ENCODE assay signal across 14 cellular contexts in the genomic region with DNA sequence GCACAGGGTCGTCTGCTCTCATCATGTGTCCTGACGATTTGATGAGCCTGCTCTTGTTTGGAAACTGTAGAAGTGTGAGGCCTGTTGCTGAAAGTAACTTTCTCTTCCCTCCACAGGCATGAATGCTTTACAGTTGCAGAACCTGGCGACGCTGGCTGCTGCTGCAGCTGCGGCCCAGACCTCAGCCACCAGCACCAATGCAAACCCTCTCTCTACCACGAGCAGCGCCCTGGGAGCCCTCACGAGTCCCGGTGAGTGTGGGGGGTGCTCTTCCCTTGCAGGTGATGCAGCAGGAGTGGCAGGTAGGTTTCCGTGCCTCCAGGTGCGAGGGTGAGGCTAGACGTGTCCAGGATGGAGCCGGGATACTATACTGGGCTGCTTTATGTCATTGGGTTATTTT.
"Had no signal": no experiment of that assay in that cellular context is flagged by ENCODE, and none has a peak within 500 bp of the region (broad histone marks: within the 10 kb centered on the region; RNA-seq: fewer than 3 reads in every experiment).

No MANE protein-coding gene starts in this region.

- H3K4me3 Mint-ChIP-seq: activated T-helper 1 cell treated with anti-CD3 and anti-CD28 coated beads, Interleukin-12 subunit alpha, Interleukin-12 subunit beta, Interleukin-2, Interleukin-4 antibody, amounts not matched to agents 30 ng/mL and 10 ng/mL and 1 ng/mL, durations not matched to agents 14 hours and 24 hours and 36 hours; effector memory CD8-positive, alpha-beta T cell; neural crest cell had no signal

- ATAC-seq: effector memory CD8-positive, alpha-beta T cell; SK-N-SH treated with all-trans-retinoic acid at 6 μM for 48 hours had no signal

- H3K4me3 ChIP-seq: hepatocyte, skin epidermis, upper lobe of left lung had no signal

- DNase-seq: activated CD4-positive, alpha-beta T cell treated with anti-CD3 and anti-CD28 coated beads, Interleukin-2, amount 50 U/mL, for 1 hour; central memory CD4-positive, alpha-beta T cell; cortex of kidney; effector memory CD8-positive, alpha-beta T cell; SHP77; stimulated activated CD4-positive, alpha-beta T cell treated with anti-CD3 and anti-CD28 coated beads, Interleukin-4, amount 100 ng/mL, for 4 hours; upper lobe of left lung had no signal

- H3K27ac Mint-ChIP-seq: activated T-helper 1 cell treated with anti-CD3 and anti-CD28 coated beads, Interleukin-12 subunit alpha, Interleukin-12 subunit beta, Interleukin-2, Interleukin-4 antibody, amounts not matched to agents 30 ng/mL and 10 ng/mL and 1 ng/mL, durations not matched to agents 14 hours and 24 hours and 36 hours had no signal

- H3K27me3 ChIP-seq: hepatocyte, upper lobe of left lung had no signal

- H3K27me3 Mint-ChIP-seq: effector memory CD8-positive, alpha-beta T cell had no signal

- H3K9me3 Mint-ChIP-seq: activated T-helper 1 cell treated with anti-CD3 and anti-CD28 coated beads, Interleukin-12 subunit alpha, Interleukin-12 subunit beta, Interleukin-2, Interleukin-4 antibody, amounts not matched to agents 30 ng/mL and 10 ng/mL and 1 ng/mL, durations not matched to agents 14 hours and 24 hours and 36 hours; effector memory CD8-positive, alpha-beta T cell; neural crest cell had no signal

- H3K27ac ChIP-seq: epithelial cell of prostate, hepatocyte, parathyroid adenoma, skin epidermis, upper lobe of left lung had no signal
